ENCODE assay signal across 9 cellular contexts in the genomic region with DNA sequence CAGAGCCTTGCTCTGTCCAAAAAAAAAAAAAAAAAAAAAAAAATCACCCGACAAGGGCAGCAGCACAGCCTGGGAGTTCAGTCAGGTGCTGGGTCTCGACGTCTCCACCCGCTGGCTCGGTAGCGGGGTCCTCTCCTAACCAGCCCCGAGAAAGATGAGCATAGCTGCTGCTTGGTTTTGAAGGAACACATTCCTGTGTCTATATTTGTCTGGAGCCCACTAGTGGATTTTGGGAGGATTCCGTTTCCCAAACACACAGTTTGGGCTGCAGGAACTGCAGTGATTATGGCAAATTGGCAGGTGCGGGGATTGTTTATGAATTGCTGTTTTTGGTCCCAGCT.
A peak's percentile ranks its signal among the peaks of the same experiment; 100 is the strongest.
DNase-seq lines count a peak whose midpoint lies in the region; TF ChIP-seq lines count a peak whose summit lies in the region.
"Had no signal": no experiment of that assay in that cellular context is flagged by ENCODE, and none has a peak within 500 bp of the region (broad histone marks: within the 10 kb centered on the region; RNA-seq: fewer than 3 reads in every experiment).

No MANE protein-coding gene starts in this region.

- in situ Hi-C loops in brain microvascular endothelial cell (cut with HindIII; ENCODE audit: low pct_ligation_motif_present, low sequenced_read_pairs), result no loop called here

- CTCF ChIA-PET in HEK293T (lab: Yijun Ruan, JAX), result interaction anchor here (0.7 to 1.3 kb wide), 2 partner anchors 9 to 216 kb away, joined by 3 to 5 read pairs; no protein-coding TSS in a partner anchor

- no peaks in the 10 kb centered on the region for H3K4me1 ChIP-seq in ACC112 (ENCODE audit: control insufficient read depth, insufficient read depth, low read length, unreplicated experiment)

- DNase-seq in HEK293T (ENCODE audit: extremely low spot score) (no peak), brain microvascular endothelial cell (no peak), middle frontal gyrus (ENCODE audit: extremely low spot score, low spot score) (peak; percentile 33), kidney glomerular epithelial cell (lab: John Stamatoyannopoulos, UW) (no peak), AG20443 (ENCODE audit: low spot score) (no peak), AML-193 (lab: John Stamatoyannopoulos, UW) (no peak), islet precursor cell (no peak)
- DNase-seq: NCI-H1436 treated with DMSO at 0.1 percent for 48 hours had no signal

- no peak overlapping the region for H2AFZ ChIP-seq in ACC112 (ENCODE audit: low read length, unreplicated experiment)

- H3K4me3 ChIP-seq in ACC112 (ENCODE audit: low read depth, low read length) (peak overlapping the region; percentile 78), brain microvascular endothelial cell (ENCODE audit: low read depth, low read length) (no peak overlapping the region)

- no peak overlapping the region for H3K27ac ChIP-seq in ACC112 (ENCODE audit: low read depth, low read length)
- no peak overlapping the region for H3K27ac ChIP-seq in brain microvascular endothelial cell

- H3K79me2 ChIP-seq in ACC112 (ENCODE audit: control insufficient read depth, insufficient read depth, low read length, unreplicated experiment), result no peaks in the 10 kb centered on the region

- H3K36me3 ChIP-seq in ACC112 (ENCODE audit: insufficient read depth, low read length) (no peaks in the 10 kb centered on the region), brain microvascular endothelial cell (replicated peaks) (no peaks in the 10 kb centered on the region)

- POLR2A ChIA-PET in HEK293T (lab: Yijun Ruan, JAX), result no interaction called here

- H3K27me3 ChIP-seq in ACC112 (ENCODE audit: insufficient read depth, low read length) (peaks cover 95% of the 10 kb centered on the region), brain microvascular endothelial cell (replicated peaks) (peaks cover 21% of the 10 kb centered on the region)

- peak; percentile 7 for TF ChIP-seq CTCF in brain microvascular endothelial cell (IDR thresholded peaks at IDR 0.05; ENCODE audit: low read depth, low read length, missing control alignments)

TF ChIP-seq in HEK293T, 16 proteins besides CTCF, POLR2A, EP300 and RAD21:
- TF ChIP-seq ZNF384 (IDR thresholded peaks at IDR 0.05) (peak; percentile 48; the same call in 1 of the 2 replicates), ELF4 (IDR thresholded peaks at IDR 0.05) (no peak)
